16 cellular contexts compared by ENCODE assay signal in the genomic region with DNA sequence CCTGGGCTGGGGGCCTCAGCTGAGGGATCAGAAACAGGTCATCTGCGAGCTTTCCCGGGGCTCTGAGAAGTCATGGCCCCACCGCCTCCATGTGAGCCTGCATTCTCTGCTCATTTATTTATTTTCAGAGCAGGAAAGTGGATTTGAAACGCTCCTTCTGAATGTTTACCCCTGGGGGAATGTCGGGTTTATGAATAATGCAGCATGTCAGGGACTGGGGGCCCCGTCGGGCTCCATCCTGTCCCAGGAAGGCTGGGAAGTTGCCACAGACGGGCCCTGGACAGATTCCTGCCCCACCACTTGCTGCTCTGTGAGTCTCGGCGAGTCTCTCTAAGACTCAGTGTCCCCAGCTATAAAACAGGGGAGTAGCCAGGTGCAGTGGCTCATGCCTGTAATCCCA.
"Had no signal": no experiment of that assay in that cellular context is flagged by ENCODE, and none has a peak within 500 bp of the region (broad histone marks: within the 10 kb centered on the region; RNA-seq: fewer than 3 reads in every experiment).

No MANE protein-coding gene starts in this region.

- H3K27ac Mint-ChIP-seq: activated B cell treated with CpG ODN at 0.5 μM for 24 hours; activated CD4-positive, alpha-beta T cell treated with anti-CD3 and anti-CD28 coated beads, Interleukin-2, amount 10 ng/mL, durations not matched to agents 24 days and 14 days; activated naive CD4-positive, alpha-beta T cell treated with anti-CD3 and anti-CD28 coated beads for 36 hours; naive thymus-derived CD4-positive, alpha-beta T cell; stimulated activated naive CD8-positive, alpha-beta T cell treated with anti-CD3 and anti-CD28 coated beads, Interleukin-15, Interleukin-2, amounts not matched to agents 100 ng/mL and 50 ng/mL, for 24 hours; T-helper 17 cell had no signal

- H3K4me1 ChIP-seq: adrenal gland, lower lobe of right lung, pancreas had no signal

- H3K27ac ChIP-seq: adrenal gland, coronary artery, epithelial cell of prostate, lower lobe of right lung, pancreas had no signal

- H3K27me3 ChIP-seq: adrenal gland, pancreas had no signal

- H3K27me3 Mint-ChIP-seq: activated CD4-positive, alpha-beta T cell treated with anti-CD3 and anti-CD28 coated beads, Interleukin-2, amount 10 ng/mL, durations not matched to agents 24 days and 14 days; naive thymus-derived CD4-positive, alpha-beta T cell; stimulated activated naive CD8-positive, alpha-beta T cell treated with anti-CD3 and anti-CD28 coated beads, Interleukin-15, Interleukin-2, amounts not matched to agents 100 ng/mL and 50 ng/mL, for 24 hours had no signal

- DNase-seq: activated B cell treated with CpG ODN at 0.5 μM for 24 hours; activated CD4-positive, alpha-beta T cell treated with anti-CD3 and anti-CD28 coated beads, Interleukin-2, amount 10 ng/mL, durations not matched to agents 24 days and 14 days; activated naive CD4-positive, alpha-beta T cell treated with anti-CD3 and anti-CD28 coated beads for 36 hours; adrenal gland; central memory CD4-positive, alpha-beta T cell; effector CD8-positive, alpha-beta T cell; lower lobe of right lung; naive thymus-derived CD4-positive, alpha-beta T cell; pancreas; retina; stimulated activated CD4-positive, alpha-beta T cell treated with anti-CD3 and anti-CD28 coated beads, Interleukin-15, amount 100 ng/mL, for 24 hours; stimulated activated CD4-positive, alpha-beta T cell treated with anti-CD3 and anti-CD28 coated beads, Interleukin-4, amount 100 ng/mL, for 24 hours; T-helper 17 cell had no signal

- H3K36me3 ChIP-seq: adrenal gland, lower lobe of right lung, pancreas had no signal

- H3K4me1 Mint-ChIP-seq: activated B cell treated with CpG ODN at 0.5 μM for 24 hours; activated CD4-positive, alpha-beta T cell treated with anti-CD3 and anti-CD28 coated beads, Interleukin-2, amount 10 ng/mL, durations not matched to agents 24 days and 14 days; naive thymus-derived CD4-positive, alpha-beta T cell had no signal

- H3K4me3 Mint-ChIP-seq: activated B cell treated with CpG ODN at 0.5 μM for 24 hours; activated CD4-positive, alpha-beta T cell treated with anti-CD3 and anti-CD28 coated beads, Interleukin-2, amount 10 ng/mL, durations not matched to agents 24 days and 14 days; activated naive CD4-positive, alpha-beta T cell treated with anti-CD3 and anti-CD28 coated beads for 36 hours; naive thymus-derived CD4-positive, alpha-beta T cell; stimulated activated naive CD8-positive, alpha-beta T cell treated with anti-CD3 and anti-CD28 coated beads, Interleukin-15, Interleukin-2, amounts not matched to agents 100 ng/mL and 50 ng/mL, for 24 hours; T-helper 17 cell had no signal

- H3K4me3 ChIP-seq: adrenal gland, coronary artery, lower lobe of right lung, pancreas had no signal

- H3K9me3 ChIP-seq: adrenal gland, pancreas had no signal

- ATAC-seq: lower lobe of right lung; naive thymus-derived CD4-positive, alpha-beta T cell; pancreas; T-helper 17 cell had no signal
